Comparison of ENCODE assay signal across 27 cellular contexts in the genomic region with DNA sequence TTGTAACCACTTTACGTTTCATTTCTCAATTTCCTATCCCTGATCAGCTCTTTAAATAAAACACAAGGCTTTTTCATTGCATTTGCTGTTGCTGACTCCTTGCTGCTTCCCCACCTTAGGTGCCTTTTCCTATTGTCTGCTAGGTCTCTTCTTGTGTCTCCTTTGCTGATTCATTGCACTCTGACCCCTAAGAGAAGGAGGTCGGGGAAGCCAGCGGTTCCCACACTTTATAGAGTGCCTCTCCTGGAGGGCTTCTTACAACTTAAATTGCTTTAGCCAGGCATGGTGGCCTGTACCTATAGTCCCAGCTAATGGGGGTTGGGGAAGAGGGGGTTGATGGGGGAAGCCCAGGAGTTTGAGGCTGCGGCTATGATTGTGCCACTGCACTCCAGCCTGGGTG.
"Had no signal": no experiment of that assay in that cellular context is flagged by ENCODE, and none has a peak within 500 bp of the region (broad histone marks: within the 10 kb centered on the region; RNA-seq: fewer than 3 reads in every experiment).

No MANE protein-coding gene starts in this region.

- H3K36me3 ChIP-seq: left lung, lower lobe of right lung, pancreas, right atrium auricular region, right lobe of liver, tibial nerve, uterus had no signal

- H3K4me2 ChIP-seq: hepatocyte, smooth muscle cell had no signal

- H3K9me3 Mint-ChIP-seq: stimulated activated memory B cell treated with anti-CD40 and anti-IgM and Interleukin-4, amounts not matched to agents 10 μg/mL and 1 μg/mL and 100 μg/mL, for 72 hours; stimulated activated naive CD8-positive, alpha-beta T cell treated with anti-CD3 and anti-CD28 coated beads, Interleukin-15, amount 100 ng/mL, for 72 hours; type B pancreatic cell had no signal

- H3K4me3 ChIP-seq: hepatocyte, left lung, lower lobe of right lung, pancreas, right atrium auricular region, right lobe of liver, smooth muscle cell, tibial nerve, uterus had no signal

- H3K4me3 Mint-ChIP-seq: immature natural killer cell; naive thymus-derived CD8-positive, alpha-beta T cell; nephron; stimulated activated memory B cell treated with anti-CD40 and anti-IgM and Interleukin-4, amounts not matched to agents 10 μg/mL and 1 μg/mL and 100 μg/mL, for 72 hours; stimulated activated naive CD8-positive, alpha-beta T cell treated with anti-CD3 and anti-CD28 coated beads, Interleukin-15, amount 100 ng/mL, for 72 hours; type B pancreatic cell had no signal

- DNase-seq: immature natural killer cell; kidney; left colon; lower lobe of right lung; mammary epithelial cell; mesenchymal stem cell; naive thymus-derived CD8-positive, alpha-beta T cell; nucleus accumbens; right lobe of liver; stimulated activated CD4-positive, alpha-beta T cell treated with anti-CD3 and anti-CD28 coated beads, Interleukin-1b, Interleukin-23, amount 100 ng/mL, for 48 hours; stimulated activated CD4-positive, alpha-beta T cell treated with anti-CD3 and anti-CD28 coated beads, Interleukin-2, amount 100 ng/mL, for 48 hours; stimulated activated CD4-positive, alpha-beta T cell treated with anti-CD3 and anti-CD28 coated beads, Interleukin-4, amount 100 ng/mL, for 4 hours; stimulated activated CD8-positive, alpha-beta memory T cell treated with anti-CD3 and anti-CD28 coated beads, Interleukin-4, amount 100 ng/mL, for 48 hours; stimulated activated naive CD4-positive, alpha-beta T cell treated with Interleukin-2 at 50 U/mL for 16 hours; stimulated activated naive CD8-positive, alpha-beta T cell treated with anti-CD3 and anti-CD28 coated beads, Interleukin-15, amount 100 ng/mL, for 72 hours; substantia nigra; uterus had no signal

- ATAC-seq: left colon; left lung; naive thymus-derived CD8-positive, alpha-beta T cell; pancreas; right lobe of liver had no signal

- H3K36me3 Mint-ChIP-seq: immature natural killer cell; naive thymus-derived CD8-positive, alpha-beta T cell; stimulated activated memory B cell treated with anti-CD40 and anti-IgM and Interleukin-4, amounts not matched to agents 10 μg/mL and 1 μg/mL and 100 μg/mL, for 72 hours; type B pancreatic cell had no signal

- H3K27ac Mint-ChIP-seq: immature natural killer cell; nephron; progenitor cell of endocrine pancreas; stimulated activated memory B cell treated with anti-CD40 and anti-IgM and Interleukin-4, amounts not matched to agents 10 μg/mL and 1 μg/mL and 100 μg/mL, for 72 hours; stimulated activated naive CD8-positive, alpha-beta T cell treated with anti-CD3 and anti-CD28 coated beads, Interleukin-15, amount 100 ng/mL, for 72 hours; type B pancreatic cell had no signal

- H3K27ac ChIP-seq: hepatocyte, left lung, lower lobe of right lung, pancreas, right atrium auricular region, right lobe of liver, tibial nerve, uterus had no signal

- H2AFZ ChIP-seq: hepatocyte had no signal

- H3K9me3 ChIP-seq: left lung, lower lobe of right lung, pancreas, right atrium auricular region, right lobe of liver, tibial nerve, uterus had no signal

- H3K4me1 ChIP-seq: left lung, lower lobe of right lung, pancreas, right atrium auricular region, right lobe of liver, tibial nerve, uterus had no signal

- H3K27me3 Mint-ChIP-seq: type B pancreatic cell had no signal

- H3K27me3 ChIP-seq: hepatocyte, left lung, pancreas, right atrium auricular region, right lobe of liver, tibial nerve, uterus had no signal

- H3K4me1 Mint-ChIP-seq: immature natural killer cell; naive thymus-derived CD8-positive, alpha-beta T cell; stimulated activated memory B cell treated with anti-CD40 and anti-IgM and Interleukin-4, amounts not matched to agents 10 μg/mL and 1 μg/mL and 100 μg/mL, for 72 hours; stimulated activated naive CD8-positive, alpha-beta T cell treated with anti-CD3 and anti-CD28 coated beads, Interleukin-15, amount 100 ng/mL, for 72 hours had no signal
